Comparison of ENCODE assay signal across 9 cellular contexts in the genomic region with DNA sequence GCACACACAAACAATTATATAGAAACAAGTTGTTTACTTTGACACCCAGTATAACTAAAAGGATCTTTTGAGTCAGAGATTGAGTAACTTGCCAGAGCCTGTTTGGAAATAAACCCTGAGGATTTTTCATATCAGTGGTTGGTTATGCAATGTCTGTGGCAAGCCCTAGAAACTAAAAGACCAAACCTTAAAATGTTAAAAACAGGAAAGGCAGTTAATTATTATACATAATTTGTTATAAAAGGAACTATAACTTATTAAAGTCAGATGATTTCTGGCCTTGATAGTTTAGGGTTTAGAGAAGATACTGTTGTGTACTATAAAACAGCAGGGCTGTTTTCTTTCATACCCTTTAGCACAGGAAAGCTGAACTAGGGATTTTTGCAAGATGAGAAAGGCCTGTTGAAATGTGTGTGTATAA. TPM values are rescaled to one million over a fixed set of nuclear protein-coding genes. Genes with fewer than 3 reads are reported as not detected.
DNase-seq lines count a peak whose midpoint lies in the region; ATAC-seq, FAIRE-seq and TF ChIP-seq lines count a peak whose summit lies in the region.
"Had no signal": no experiment of that assay in that cellular context is flagged by ENCODE, and none has a peak within 500 bp of the region (broad histone marks: within the 10 kb centered on the region; RNA-seq: fewer than 3 reads in every experiment).

No MANE protein-coding gene starts in this region.

- no peak overlapping the region for H2AFZ ChIP-seq in neural progenitor cell (replicated peaks)

- H3K27ac ChIP-seq in gastroesophageal sphincter (peak overlapping the region; percentile 5 to 71 (median 64)), small intestine (ENCODE audit: low read depth in 1 of 2, low read length in 1 of 2) (no peak overlapping the region), neural progenitor cell (no peak overlapping the region)

- H4K20me1 ChIP-seq in neural progenitor cell (ENCODE audit: low read depth), result no peaks in the 10 kb centered on the region

- intact Hi-C loops in activated CD4-positive, alpha-beta memory T cell treated with anti-CD3 and anti-CD28 coated beads for 36 hours (cut with micrococcal nuclease), result no loop called here

- peaks cover 0 to 61% of the 10 kb centered on the region in 2 donors for H3K36me3 ChIP-seq in gastroesophageal sphincter
- H3K36me3 ChIP-seq in small intestine (ENCODE audit: control insufficient read depth in 2 of 2, insufficient read depth in 2 of 2, low read length in 2 of 2), result peaks cover 0 to 17% of the 10 kb centered on the region in 2 donors
- H3K36me3 ChIP-seq in neural progenitor cell, result peaks cover 8% of the 10 kb centered on the region

- DNase-seq in HCEC 1CT (peak; percentile 82), small intestine (peak; percentile 20), occipital lobe (lab: John Stamatoyannopoulos, UW) (no peak), neural progenitor cell (ENCODE audit: low spot score) (no peak)
- no peak for DNase-seq in activated CD4-positive, alpha-beta memory T cell treated with anti-CD3 and anti-CD28 coated beads for 36 hours
- no peak for DNase-seq in activated CD8-positive, alpha-beta memory T cell treated with anti-CD3 and anti-CD28 coated beads, Interleukin-2, amount 50 U/mL, for 4 hours
- DNase-seq in stimulated activated CD4-positive, alpha-beta T cell treated with anti-CD3 and anti-CD28 coated beads, Interleukin-1b, Interleukin-23, amount 100 ng/mL, for 48 hours, result no peak
- DNase-seq: NCI-H1436 treated with DMSO at 0.1 percent for 48 hours had no signal

- peaks cover 3% of the 10 kb centered on the region for H3K4me1 Mint-ChIP-seq in activated CD4-positive, alpha-beta memory T cell treated with anti-CD3 and anti-CD28 coated beads for 36 hours (ENCODE audit: low read depth)
- H3K4me1 Mint-ChIP-seq in neural progenitor cell, result peaks cover 2% of the 10 kb centered on the region

- CTCF ChIA-PET in activated CD4-positive, alpha-beta memory T cell treated with anti-CD3 and anti-CD28 coated beads for 36 hours (lab: Charles Lee), result no interaction called here

- H3K4me1 ChIP-seq in gastroesophageal sphincter, result peaks cover 0 to 11% (median 0%) of the 10 kb centered on the region in 3 donors
- H3K4me1 ChIP-seq in small intestine (ENCODE audit: control insufficient read depth in 2 of 2, insufficient read depth in 1 of 2, low read depth in 1 of 2, low read length in 1 of 2), result no peaks in the 10 kb centered on the region
- no peaks in the 10 kb centered on the region for H3K4me1 ChIP-seq in neural progenitor cell

- no peak for FAIRE-seq in small intestine (lab: Jason Lieb, UNC)

- POLR2A ChIA-PET in activated CD4-positive, alpha-beta memory T cell treated with anti-CD3 and anti-CD28 coated beads for 36 hours (lab: Charles Lee), result no interaction called here

- no peak overlapping the region for H3K4me3 ChIP-seq in gastroesophageal sphincter
- no peak overlapping the region for H3K4me3 ChIP-seq in small intestine (ENCODE audit: low read depth in 1 of 2, low read length in 2 of 2)
- H3K4me3 ChIP-seq in neural progenitor cell, result no peak overlapping the region

- no peak for TF ChIP-seq CTCF in gastroesophageal sphincter (IDR thresholded peaks at IDR 0.05)
- TF ChIP-seq CTCF in neural progenitor cell (IDR thresholded peaks at IDR 0.05), result no peak

- H3K79me2 ChIP-seq in neural progenitor cell (ENCODE audit: low read depth), result no peaks in the 10 kb centered on the region

- no peaks in the 10 kb centered on the region for H3K27me3 Mint-ChIP-seq in activated CD4-positive, alpha-beta memory T cell treated with anti-CD3 and anti-CD28 coated beads for 36 hours
- peaks cover 2% of the 10 kb centered on the region for H3K27me3 Mint-ChIP-seq in neural progenitor cell (ENCODE audit: insufficient read depth, low read depth)

- TF ChIP-seq EP300 in gastroesophageal sphincter (IDR thresholded peaks at IDR 0.05), result no peak

- H3K36me3 Mint-ChIP-seq in activated CD4-positive, alpha-beta memory T cell treated with anti-CD3 and anti-CD28 coated beads for 36 hours, result peaks cover 21% of the 10 kb centered on the region
- peaks cover 20% of the 10 kb centered on the region for H3K36me3 Mint-ChIP-seq in neural progenitor cell

- H3K27me3 ChIP-seq in gastroesophageal sphincter (no peaks in the 10 kb centered on the region), small intestine (ENCODE audit: control insufficient read depth in 2 of 2, insufficient read depth in 2 of 2, low read length in 2 of 2) (no peaks in the 10 kb centered on the region), neural progenitor cell (no peaks in the 10 kb centered on the region)

- H3F3A ChIP-seq in neural progenitor cell (ENCODE audit: low read depth), result no peaks in the 10 kb centered on the region

- H3K4me3 Mint-ChIP-seq in activated CD4-positive, alpha-beta memory T cell treated with anti-CD3 and anti-CD28 coated beads for 36 hours, result no peak overlapping the region
- no peak overlapping the region for H3K4me3 Mint-ChIP-seq in neural progenitor cell

- H3K9me3 ChIP-seq in gastroesophageal sphincter (no peaks in the 10 kb centered on the region), small intestine (ENCODE audit: control insufficient read depth, low read depth) (no peaks in the 10 kb centered on the region), neural progenitor cell (ENCODE audit: low read depth) (no peaks in the 10 kb centered on the region)

- TF ChIP-seq POLR2A in gastroesophageal sphincter (IDR thresholded peaks at IDR 0.05), result no peak

- ATAC-seq in gastroesophageal sphincter, result peak; percentile 89

- H3K27ac Mint-ChIP-seq in activated CD4-positive, alpha-beta memory T cell treated with anti-CD3 and anti-CD28 coated beads for 36 hours, result peak overlapping the region; percentile 8
- H3K27ac Mint-ChIP-seq in neural progenitor cell, result no peak overlapping the region

- no peaks in the 10 kb centered on the region for H3K9me3 Mint-ChIP-seq in activated CD4-positive, alpha-beta memory T cell treated with anti-CD3 and anti-CD28 coated beads for 36 hours
- peaks cover under 1% of the 10 kb centered on the region for H3K9me3 Mint-ChIP-seq in neural progenitor cell

- H3K9ac ChIP-seq in neural progenitor cell, result no peak overlapping the region

- no peak overlapping the region for H3K4me2 ChIP-seq in neural progenitor cell

RNA-seq across cellular contexts. Expression of gene PSEN1, which starts 44.1 kb away (rescaled TPM):
- total RNA-seq in activated CD4-positive, alpha-beta memory T cell treated with anti-CD3 and anti-CD28 coated beads for 36 hours, result 10 to 100 TPM; 30.3 to 31.6 TPM
- 10 to 100 TPM; 40.1 to 54.6 (median 45.9) TPM for total RNA-seq in gastroesophageal sphincter
- 10 to 100 TPM; 24.4 to 38.5 (median 32.4) TPM for polyA plus RNA-seq in small intestine
- 76.4 TPM for total RNA-seq in occipital lobe
- total RNA-seq in neural progenitor cell (ENCODE audit: low replicate concordance), result 55.3 and 80.5 TPM in 2 replicates

RNA-seq across cellular contexts. Expression of gene PAPLN, which starts 56.9 kb away (rescaled TPM):
- under 1 TPM; 0.62 to 0.65 TPM for total RNA-seq in activated CD4-positive, alpha-beta memory T cell treated with anti-CD3 and anti-CD28 coated beads for 36 hours
- total RNA-seq in gastroesophageal sphincter (10 to 100 TPM; 13.4 to 47.7 (median 28.2) TPM), occipital lobe (1.6 TPM), neural progenitor cell (ENCODE audit: low replicate concordance) (17.3 and 23.7 TPM in 2 replicates)
- 1 to 10 TPM in 2 of 3 donors, under 1 TPM in 1; 0.45 to 3.0 (median 1.1) TPM for polyA plus RNA-seq in small intestine

Comparison
In these comparisons a context has a peak if more than half of its experiments do, and no peak if none do; other contexts are left out.
1. DNase-seq: peak in HCEC 1CT (single experiment) and small intestine (single experiment); none in activated CD4-positive, alpha-beta memory T cell treated with anti-CD3 and anti-CD28 coated beads for 36 hours (single experiment), occipital lobe (single experiment), activated CD8-positive, alpha-beta memory T cell treated with anti-CD3 and anti-CD28 coated beads, Interleukin-2, amount 50 U/mL, for 4 hours (single experiment), neural progenitor cell (single experiment) and stimulated activated CD4-positive, alpha-beta T cell treated with anti-CD3 and anti-CD28 coated beads, Interleukin-1b, Interleukin-23, amount 100 ng/mL, for 48 hours (single experiment).
2. H3K27ac ChIP-seq: peak in gastroesophageal sphincter (4 of 4); none in small intestine (0 of 2) and neural progenitor cell (single experiment).